In the genomic region with DNA sequence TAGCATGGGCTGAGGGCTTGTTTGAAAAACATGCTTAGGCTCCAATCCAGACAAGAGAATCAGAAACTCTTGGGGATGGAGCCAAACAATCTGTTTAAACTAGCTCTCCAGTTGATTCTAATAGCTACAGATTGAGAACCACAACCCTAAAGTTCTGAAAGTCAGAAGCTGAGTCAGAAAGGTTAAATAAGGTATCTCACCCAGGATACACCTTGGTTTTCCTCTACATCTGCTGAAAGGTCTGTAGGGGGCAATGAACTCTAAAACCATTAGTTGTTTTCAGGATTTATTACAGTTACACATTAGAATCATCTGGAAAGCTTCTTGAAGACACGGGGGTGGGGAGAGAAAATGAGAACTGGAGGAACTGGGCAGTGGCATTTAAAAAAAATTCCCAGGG, we compare ENCODE assay signal across 27 cellular contexts. TPM values are rescaled to one million over a fixed set of nuclear protein-coding genes. Genes with fewer than 3 reads are reported as not detected.
DNase-seq lines count a peak whose midpoint lies in the region; ATAC-seq and TF ChIP-seq lines count a peak whose summit lies in the region.
"Had no signal": no experiment of that assay in that cellular context is flagged by ENCODE, and none has a peak within 500 bp of the region (broad histone marks: within the 10 kb centered on the region; RNA-seq: fewer than 3 reads in every experiment).

No MANE protein-coding gene starts in this region.

- H3K9ac ChIP-seq in KMS-11 = 0 out of 2 replicates have a peak overlapping the region, but pooled peaks have one; percentile 1

- peak; percentile 53 for ATAC-seq in activated T-helper 17 cell treated with anti-CD3 and anti-CD28 coated beads, Interleukin-2, amount 50 U/mL, for 72 hours (replicated peaks)
- peak; percentile 29 for ATAC-seq in left lobe of liver
- ATAC-seq in HG03460 (IDR thresholded peaks at IDR 0.05; ENCODE audit: unreplicated experiment) = no peak
- ATAC-seq in HG03135 (IDR thresholded peaks at IDR 0.05; ENCODE audit: unreplicated experiment) = no peak
- ATAC-seq: left lung, natural killer cell had no signal

- peaks cover 25% of the 10 kb centered on the region for H3K4me1 Mint-ChIP-seq in activated T-helper 17 cell treated with anti-CD3 and anti-CD28 coated beads, Interleukin-2, amount 50 U/mL, for 72 hours

- no peaks in the 10 kb centered on the region for H3K27me3 Mint-ChIP-seq in activated T-helper 17 cell treated with anti-CD3 and anti-CD28 coated beads, Interleukin-2, amount 50 U/mL, for 72 hours
- H3K27me3 Mint-ChIP-seq: activated CD4-positive, alpha-beta memory T cell treated with anti-CD3 and anti-CD28 coated beads, Interleukin-2, amount 10 ng/mL, durations not matched to agents 7 days and 5 days had no signal

- no peaks in the 10 kb centered on the region for H3K9me3 Mint-ChIP-seq in activated T-helper 17 cell treated with anti-CD3 and anti-CD28 coated beads, Interleukin-2, amount 50 U/mL, for 72 hours
- H3K9me3 Mint-ChIP-seq: natural killer cell had no signal

- H3K27ac Mint-ChIP-seq in activated T-helper 17 cell treated with anti-CD3 and anti-CD28 coated beads, Interleukin-2, amount 50 U/mL, for 72 hours = no peak overlapping the region
- H3K27ac Mint-ChIP-seq: activated CD4-positive, alpha-beta memory T cell treated with anti-CD3 and anti-CD28 coated beads, Interleukin-2, amount 10 ng/mL, durations not matched to agents 7 days and 5 days; CD14-positive monocyte; mesothelial cell of epicardium had no signal

- peaks cover 72% of the 10 kb centered on the region for H3K4me1 ChIP-seq in KMS-11 (ENCODE audit: low read depth, poor library complexity, severe bottlenecking)

- H3K36me3 Mint-ChIP-seq in activated T-helper 17 cell treated with anti-CD3 and anti-CD28 coated beads, Interleukin-2, amount 50 U/mL, for 72 hours (ENCODE audit: low read depth) = peaks cover 78% of the 10 kb centered on the region

- H3K4me3 Mint-ChIP-seq in activated T-helper 17 cell treated with anti-CD3 and anti-CD28 coated beads, Interleukin-2, amount 50 U/mL, for 72 hours = no peak overlapping the region
- H3K4me3 Mint-ChIP-seq: activated CD4-positive, alpha-beta memory T cell treated with anti-CD3 and anti-CD28 coated beads, Interleukin-2, amount 10 ng/mL, durations not matched to agents 7 days and 5 days; CD14-positive monocyte; mesothelial cell of epicardium; natural killer cell had no signal

- H3K4me3 ChIP-seq in KMS-11 (IDR thresholded peaks at IDR 0.05; ENCODE audit: insufficient read depth, low read depth, low read length) = no peak overlapping the region
- H3K4me3 ChIP-seq: hepatocyte, left lung, smooth muscle cell, suprapubic skin, uterus had no signal

- TF ChIP-seq CTCF in KMS-11 (conservative IDR thresholded peaks at IDR 0.05; ENCODE audit: low read depth, low read length) = 0 out of 2 replicates have a peak, but pooled peaks have one; percentile 15

- DNase-seq in H4 (ENCODE audit: low spot score) (peak; percentile 10), left lobe of liver (ENCODE audit: low spot score) (no peak), NCI-H2107 (lab: John Stamatoyannopoulos, UW) (no peak)
- DNase-seq: activated CD4-positive, alpha-beta memory T cell treated with anti-CD3 and anti-CD28 coated beads, Interleukin-2, amount 10 ng/mL, durations not matched to agents 7 days and 5 days; activated CD4-positive, CD25-positive, alpha-beta regulatory T cell; activated gamma-delta T cell; brain microvascular endothelial cell; effector CD4-positive, alpha-beta T cell; EL; foreskin melanocyte; left lung; MV-4-11; natural killer cell; NCI-H1694 treated with DMSO at 0.1 percent for 48 hours; NCI-H2227 treated with DMSO at 0.1 percent for 48 hours; NCI-H774; SHP77 treated with DMSO at 0.1 percent for 48 hours; uterus had no signal

- peak overlapping the region; percentile 39 for H3K4me2 ChIP-seq in KMS-11
- H3K4me2 ChIP-seq: hepatocyte, smooth muscle cell had no signal

- peaks cover 19% of the 10 kb centered on the region; the same call in 1 of the 2 replicates for H3K36me3 ChIP-seq in KMS-11 (ENCODE audit: insufficient read depth)
- H3K36me3 ChIP-seq: uterus had no signal

- no peak overlapping the region for H2AFZ ChIP-seq in KMS-11 (ENCODE audit: low read depth)
- H2AFZ ChIP-seq: hepatocyte had no signal

- H4K20me1 ChIP-seq in KMS-11 (ENCODE audit: insufficient read depth) = no peaks in the 10 kb centered on the region

- no peaks in the 10 kb centered on the region for H3K27me3 ChIP-seq in KMS-11 (ENCODE audit: insufficient read depth, low read depth)
- H3K27me3 ChIP-seq: brain microvascular endothelial cell, hepatocyte, left lung, suprapubic skin, uterus had no signal

- peaks cover 49% of the 10 kb centered on the region for H3K79me2 ChIP-seq in KMS-11 (ENCODE audit: insufficient read depth, low read depth)

- H3K27ac ChIP-seq in KMS-11 = peak overlapping the region; percentile 54
- H3K27ac ChIP-seq: brain microvascular endothelial cell, hepatocyte, left lung, suprapubic skin, uterus had no signal

RNA-seq across cellular contexts. Expression of a gene that starts 5.7 kb away (rescaled TPM):
- total RNA-seq in H4 (2014; rRNA removed; shearing (Covaris generic)) = 48.5 and 53.2 TPM in 2 replicates
- total RNA-seq in activated T-helper 17 cell treated with anti-CD3 and anti-CD28 coated beads, Interleukin-2, amount 50 U/mL, for 72 hours = 10 to 100 TPM; 26.7 to 37.8 TPM
- total RNA-seq in left lobe of liver = 22.2 TPM

RNA-seq across cellular contexts. Expression of a gene that starts 5.8 kb away (rescaled TPM):
- 108 and 128 TPM in 2 replicates for total RNA-seq in H4 (2014; rRNA removed; shearing (Covaris generic))
- total RNA-seq in activated T-helper 17 cell treated with anti-CD3 and anti-CD28 coated beads, Interleukin-2, amount 50 U/mL, for 72 hours = 10 to 100 TPM; 75.9 to 80.3 TPM
- total RNA-seq in left lobe of liver = 21.0 TPM

Comparison
In these comparisons a context has a peak if more than half of its experiments do, and no peak if none do; other contexts are left out.
1. ATAC-seq: peak in activated T-helper 17 cell treated with anti-CD3 and anti-CD28 coated beads, Interleukin-2, amount 50 U/mL, for 72 hours (single experiment) and left lobe of liver (single experiment); none in HG03460 (single experiment) and HG03135 (single experiment).